In the genomic region with DNA sequence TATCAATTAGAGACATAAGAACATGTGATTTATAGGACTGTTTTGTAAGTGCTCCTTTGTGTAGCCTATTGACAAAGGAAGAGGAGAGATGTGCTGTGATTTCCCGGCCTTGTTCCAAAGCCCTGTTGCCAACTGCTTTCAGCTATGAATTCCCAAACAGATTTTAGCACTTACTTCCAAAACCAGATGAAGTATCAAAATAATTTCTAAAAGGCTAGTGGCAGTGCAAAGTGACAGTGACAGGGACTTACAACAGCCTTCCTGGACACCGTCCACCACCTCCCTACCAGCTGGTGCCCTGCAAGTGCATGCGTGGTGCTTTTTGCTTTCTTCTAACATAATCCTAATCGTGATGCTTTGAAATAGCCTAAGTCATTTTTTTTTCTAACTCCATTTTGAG, we compare ENCODE assay signal across 20 cellular contexts.
DNase-seq lines count a peak whose midpoint lies in the region; ATAC-seq and TF ChIP-seq lines count a peak whose summit lies in the region.
"Had no signal": no experiment of that assay in that cellular context is flagged by ENCODE, and none has a peak within 500 bp of the region (broad histone marks: within the 10 kb centered on the region; RNA-seq: fewer than 3 reads in every experiment).

No MANE protein-coding gene starts in this region.

- H3K79me2 ChIP-seq in fibroblast of lung (ENCODE audit: control insufficient read depth, insufficient read depth, low read length) (no peaks in the 10 kb centered on the region), neural progenitor cell (ENCODE audit: low read depth) (no peaks in the 10 kb centered on the region)

- H3K36me3 Mint-ChIP-seq in neural progenitor cell = no peaks in the 10 kb centered on the region

- H3K27ac Mint-ChIP-seq in neural progenitor cell = no peak overlapping the region
- H3K27ac Mint-ChIP-seq: GM23338; progenitor cell of endocrine pancreas; stimulated activated naive CD8-positive, alpha-beta T cell treated with anti-CD3 and anti-CD28 coated beads, Interleukin-15, amount 100 ng/mL, for 72 hours had no signal

- POLR2A ChIA-PET in AG04450 (lab: Yijun Ruan, JAX) = no interaction called here
- POLR2A ChIA-PET in Panc1 (lab: Charles Lee) = interaction anchor here (0.5 kb wide), 1 partner anchor 13 kb away, joined by 4 read pairs; no protein-coding TSS in a partner anchor

- in situ Hi-C loops in Panc1 (cut with HindIII; ENCODE audit: low pct_unique_long_range_greater_than_20kb, low sequenced_read_pairs) = no loop called here

- H3K9ac ChIP-seq in fibroblast of lung (ENCODE audit: insufficient read depth, low read length) (no peak overlapping the region), neural progenitor cell (no peak overlapping the region)

- ATAC-seq in Panc1 = no peak
- ATAC-seq: GM23338; mucosa of descending colon; stimulated activated naive CD8-positive, alpha-beta T cell treated with anti-CD3 and anti-CD28 coated beads, Interleukin-15, amount 100 ng/mL, for 72 hours had no signal

- intact Hi-C loops in Panc1 (cut with micrococcal nuclease; ENCODE audit: unreplicated experiment) = no loop called here
- intact Hi-C loops in esophagus squamous epithelium (cut with DNase I) = no loop called here

- peaks cover 4% of the 10 kb centered on the region for H3K4me1 ChIP-seq in Panc1 (ENCODE audit: control insufficient read depth, insufficient read depth, low read length)
- peaks cover 6% of the 10 kb centered on the region for H3K4me1 ChIP-seq in fibroblast of lung (ENCODE audit: control insufficient read depth, extremely low read depth, insufficient read depth, low read length)
- peaks cover 9% of the 10 kb centered on the region for H3K4me1 ChIP-seq in neural progenitor cell
- H3K4me1 ChIP-seq in esophagus squamous epithelium = peaks cover 0 to 4% (median 0%) of the 10 kb centered on the region in 3 donors

- TF ChIP-seq POLR2A in esophagus squamous epithelium (IDR thresholded peaks at IDR 0.05) = no peak

- H3K4me1 Mint-ChIP-seq in neural progenitor cell = peaks cover 7% of the 10 kb centered on the region
- H3K4me1 Mint-ChIP-seq: stimulated activated naive CD8-positive, alpha-beta T cell treated with anti-CD3 and anti-CD28 coated beads, Interleukin-15, amount 100 ng/mL, for 72 hours had no signal

- H3K27me3 Mint-ChIP-seq in neural progenitor cell (ENCODE audit: insufficient read depth, low read depth) = no peaks in the 10 kb centered on the region
- H3K27me3 Mint-ChIP-seq: progenitor cell of endocrine pancreas had no signal

- WGBS in esophagus squamous epithelium, 2 donors = 57 to 63% methylated on average over 4 of the region's 4 CpGs

- H3K4me3 ChIP-seq in AG04450 (ENCODE audit: low read depth, low read length) = no peak overlapping the region
- no peak overlapping the region for H3K4me3 ChIP-seq in Panc1 (ENCODE audit: low read depth in 2 of 2, low read length in 2 of 2)
- no peak overlapping the region for H3K4me3 ChIP-seq in fibroblast of lung (replicated peaks in 1 of 4; ENCODE audit: control extremely low read depth in 1 of 4, insufficient read depth in 1 of 4, low read depth in 3 of 4, low read length in 4 of 4)
- H3K4me3 ChIP-seq in neural progenitor cell = no peak overlapping the region
- no peak overlapping the region for H3K4me3 ChIP-seq in esophagus squamous epithelium
- H3K4me3 ChIP-seq: ascending aorta, coronary artery, GM23338, mucosa of descending colon had no signal

- CTCF ChIA-PET in AG04450 (lab: Charles Lee) (interaction anchor here (0.7 to 1.8 kb wide), 3 partner anchors 42 to 724 kb away, joined by 4 read pairs; no protein-coding TSS in a partner anchor), Panc1 (lab: Charles Lee) (no interaction called here)

- H3K27me3 ChIP-seq in AG04450 (ENCODE audit: control insufficient read depth, insufficient read depth, low read length) (no peaks in the 10 kb centered on the region), Panc1 (ENCODE audit: control insufficient read depth, insufficient read depth, low read length) (no peaks in the 10 kb centered on the region), fibroblast of lung (ENCODE audit: control insufficient read depth, insufficient read depth, low read length) (no peaks in the 10 kb centered on the region), neural progenitor cell (no peaks in the 10 kb centered on the region), esophagus squamous epithelium (no peaks in the 10 kb centered on the region)
- H3K27me3 ChIP-seq: ascending aorta had no signal

- TF ChIP-seq CTCF in AG04450 (IDR thresholded peaks at IDR 0.05; ENCODE audit: low read depth, low read length) (no peak), Panc1 (IDR thresholded peaks at IDR 0.05) (no peak), fibroblast of lung (conservative IDR thresholded peaks at IDR 0.05 in 1 of 2, IDR thresholded peaks at IDR 0.05 in 1 of 2; ENCODE audit: low read depth in 1 of 2, low read length in 2 of 2) (no peak), neural progenitor cell (IDR thresholded peaks at IDR 0.05) (no peak), esophagus squamous epithelium (IDR thresholded peaks at IDR 0.05) (no peak)

- no peaks in the 10 kb centered on the region for H3F3A ChIP-seq in neural progenitor cell (ENCODE audit: low read depth)

- H3K4me2 ChIP-seq in fibroblast of lung (ENCODE audit: extremely low read depth, insufficient read depth, low read length) = peak overlapping the region; percentile 30
- H3K4me2 ChIP-seq in neural progenitor cell = no peak overlapping the region
- H3K4me2 ChIP-seq: GM23338 had no signal

- H3K4me3 Mint-ChIP-seq in neural progenitor cell = no peak overlapping the region
- H3K4me3 Mint-ChIP-seq: GM23338; stimulated activated naive CD8-positive, alpha-beta T cell treated with anti-CD3 and anti-CD28 coated beads, Interleukin-15, amount 100 ng/mL, for 72 hours had no signal

- H2AFZ ChIP-seq in fibroblast of lung (ENCODE audit: low read length) (peak overlapping the region; percentile 61), neural progenitor cell (replicated peaks) (peak overlapping the region; percentile 66)
- H2AFZ ChIP-seq: GM23338 had no signal

- no peaks in the 10 kb centered on the region for H3K9me3 Mint-ChIP-seq in neural progenitor cell
- H3K9me3 Mint-ChIP-seq: GM23338; stimulated activated naive CD8-positive, alpha-beta T cell treated with anti-CD3 and anti-CD28 coated beads, Interleukin-15, amount 100 ng/mL, for 72 hours had no signal

- H4K20me1 ChIP-seq in fibroblast of lung (ENCODE audit: control insufficient read depth, extremely low read depth, insufficient read depth, low read length) = no peaks in the 10 kb centered on the region
- H4K20me1 ChIP-seq in neural progenitor cell (ENCODE audit: low read depth) = no peaks in the 10 kb centered on the region

- no TSS peak for BruUV-seq in Panc1 (replicated peaks; lab: Mats Ljungman, UMichigan)

- H3K27ac ChIP-seq in AG04450 (ENCODE audit: low read depth, low read length) (peak overlapping the region; percentile 43), Panc1 (ENCODE audit: low read length) (peak overlapping the region; percentile 73), fibroblast of lung (ENCODE audit: insufficient read depth, low read length) (no peak overlapping the region), neural progenitor cell (no peak overlapping the region), esophagus squamous epithelium (peak overlapping the region in 1 of 4 donors; percentile 47)
- H3K27ac ChIP-seq: ascending aorta had no signal

- H3K36me3 ChIP-seq in Panc1 (ENCODE audit: control insufficient read depth, insufficient read depth, low read length) = no peaks in the 10 kb centered on the region
- H3K36me3 ChIP-seq in fibroblast of lung (ENCODE audit: control insufficient read depth, insufficient read depth, low read length) = no peaks in the 10 kb centered on the region
- H3K36me3 ChIP-seq in neural progenitor cell = no peaks in the 10 kb centered on the region
- H3K36me3 ChIP-seq in esophagus squamous epithelium = no peaks in the 10 kb centered on the region
- H3K36me3 ChIP-seq: ascending aorta had no signal

- DNase-seq in AG04450 (ENCODE audit: low read depth, low spot score) (no peak), Panc1 (ENCODE audit: low read depth, low spot score) (no peak), fibroblast of lung (ENCODE audit: low read depth in 2 of 2) (no peak), neural progenitor cell (ENCODE audit: low spot score) (no peak), A172 (ENCODE audit: low spot score) (no peak), NCI-H2196 treated with DMSO at 0.1 percent for 48 hours (lab: John Stamatoyannopoulos, UW; ENCODE audit: unreplicated experiment) (no peak), SHP77 treated with DMSO at 0.1 percent for 48 hours (lab: John Stamatoyannopoulos, UW) (no peak), esophagus squamous epithelium (lab: John Stamatoyannopoulos, UW) (no peak)
- DNase-seq: activated CD4-positive, CD25-positive, alpha-beta regulatory T cell treated with anti-CD3 and anti-CD28 coated beads, Interleukin-2, amount 50 U/mL, for 72 hours; activated effector memory CD4-positive, alpha-beta T cell treated with anti-CD3 and anti-CD28 coated beads, Interleukin-2, amount 50 U/mL, for 16 hours; COR-L47; mucosa of descending colon; NCI-H446; SIG-M5; stimulated activated CD4-positive, alpha-beta T cell treated with anti-CD3 and anti-CD28 coated beads, Interleukin-15, amount 100 ng/mL, for 24 hours; stimulated activated naive CD8-positive, alpha-beta T cell treated with anti-CD3 and anti-CD28 coated beads, Interleukin-15, amount 100 ng/mL, for 72 hours had no signal

- H3K9me3 ChIP-seq in AG04450 (ENCODE audit: control insufficient read depth, insufficient read depth, low read length) (no peaks in the 10 kb centered on the region), Panc1 (ENCODE audit: control insufficient read depth, insufficient read depth, low read depth, low read length) (no peaks in the 10 kb centered on the region), fibroblast of lung (ENCODE audit: control insufficient read depth, insufficient read depth, low read depth, low read length) (no peaks in the 10 kb centered on the region), neural progenitor cell (ENCODE audit: low read depth) (no peaks in the 10 kb centered on the region), esophagus squamous epithelium (no peaks in the 10 kb centered on the region)
- H3K9me3 ChIP-seq: ascending aorta, mucosa of descending colon had no signal

Comparison
In these comparisons a context has a peak if more than half of its experiments do, and no peak if none do; other contexts are left out.
1. H3K27ac ChIP-seq: peak in AG04450 (single experiment) and Panc1 (single experiment); none in fibroblast of lung (single experiment) and neural progenitor cell (single experiment).